In genomic region chr9:131657031-131657377, GRCh38 we compare ENCODE assay signal across 9 cellular contexts.
DNase-seq lines count a peak whose midpoint lies in the region; ATAC-seq and TF ChIP-seq lines count a peak whose summit lies in the region.
"Had no signal": no experiment of that assay in that cellular context is flagged by ENCODE, and none has a peak within 500 bp of the region (broad histone marks: within the 10 kb centered on the region; RNA-seq: fewer than 3 reads in every experiment).

No MANE protein-coding gene starts in this region.

- 72% methylated on average over 4 of the region's 9 CpGs for WGBS in right lobe of liver (ENCODE audit: insufficient coverage, low coverage, low lambda C conversion rate, missing lambda C conversion rate)

- peak overlapping the region; percentile 83 to 95 (median 88) for H3K27ac Mint-ChIP-seq in CD4-positive, CD25-positive, alpha-beta regulatory T cell
- H3K27ac Mint-ChIP-seq in activated CD4-positive, alpha-beta T cell treated with anti-CD3 and anti-CD28 coated beads, Interleukin-2, amount 10 ng/mL, durations not matched to agents 24 days and 14 days = peak overlapping the region; percentile 94

- ATAC-seq in CD4-positive, CD25-positive, alpha-beta regulatory T cell (ENCODE audit: low read depth in 2 of 2) = peak; percentile 36 to 48
- ATAC-seq in GM21825 (IDR thresholded peaks at IDR 0.05; ENCODE audit: unreplicated experiment) (peak; percentile 25), right lobe of liver (no peak)

- intact Hi-C loops in activated CD4-positive, alpha-beta T cell treated with anti-CD3 and anti-CD28 coated beads, Interleukin-2, amount 10 ng/mL, durations not matched to agents 24 days and 14 days (cut with micrococcal nuclease) = no loop called here
- intact Hi-C loops in right lobe of liver (cut with DNase I) = loop anchor here in 1 of 2 donors (10.0 kb wide), 1 partner anchor 78 kb away; no protein-coding TSS in a partner anchor

- peak in 2 of 3 donors; percentile 35 to 66 for DNase-seq in CD4-positive, CD25-positive, alpha-beta regulatory T cell
- peak; percentile 72 for DNase-seq in activated CD4-positive, alpha-beta T cell treated with anti-CD3 and anti-CD28 coated beads, Interleukin-2, amount 10 ng/mL, durations not matched to agents 24 days and 14 days
- DNase-seq in right lobe of liver = no peak
- no peak for DNase-seq in AML-193 (lab: John Stamatoyannopoulos, UW)
- no peak for DNase-seq in GM13976 (ENCODE audit: low spot score)
- DNase-seq in kidney tubule cell (ENCODE audit: low spot score) = no peak
- DNase-seq in NCI-H2081 (lab: John Stamatoyannopoulos, UW) = no peak
- DNase-seq: SK-N-SH had no signal

- peak overlapping the region; percentile 70 for H3K27ac ChIP-seq in CD4-positive, CD25-positive, alpha-beta regulatory T cell (ENCODE audit: insufficient read depth, low read length, poor library complexity, severe bottlenecking)
- H3K27ac ChIP-seq in right lobe of liver = peak overlapping the region; percentile 5 to 98 (median 24)

- no peak for TF ChIP-seq CTCF in right lobe of liver (IDR thresholded peaks at IDR 0.05)
- no peak for TF ChIP-seq CTCF in GM13976 (IDR thresholded peaks at IDR 0.05; ENCODE audit: borderline replicate concordance, control extremely low read depth, extremely low read depth, insufficient read depth, missing control alignments)

- no peaks in the 10 kb centered on the region for H3K36me3 Mint-ChIP-seq in CD4-positive, CD25-positive, alpha-beta regulatory T cell
- peaks cover 18% of the 10 kb centered on the region for H3K36me3 Mint-ChIP-seq in activated CD4-positive, alpha-beta T cell treated with anti-CD3 and anti-CD28 coated beads, Interleukin-2, amount 10 ng/mL, durations not matched to agents 24 days and 14 days (ENCODE audit: low read depth)

- no peak for TF ChIP-seq POLR2A in right lobe of liver (IDR thresholded peaks at IDR 0.05)

- no peaks in the 10 kb centered on the region for H3K27me3 ChIP-seq in CD4-positive, CD25-positive, alpha-beta regulatory T cell (ENCODE audit: control insufficient read depth, insufficient read depth, low read length)
- no peaks in the 10 kb centered on the region for H3K27me3 ChIP-seq in right lobe of liver

- H3K4me1 ChIP-seq in CD4-positive, CD25-positive, alpha-beta regulatory T cell (ENCODE audit: control insufficient read depth, insufficient read depth, low read length, poor library complexity, severe bottlenecking) = peaks cover 48% of the 10 kb centered on the region
- H3K4me1 ChIP-seq in right lobe of liver = peaks cover 0 to 36% (median 17%) of the 10 kb centered on the region in 4 donors

- in situ Hi-C loops in GM13976 (cut with MboI; ENCODE audit: low sequenced_read_pairs, unreplicated experiment) = no loop called here

- H3K4me3 ChIP-seq in CD4-positive, CD25-positive, alpha-beta regulatory T cell (ENCODE audit: low read depth, low read length) = peak overlapping the region; percentile 62
- H3K4me3 ChIP-seq in right lobe of liver = no peak overlapping the region

- H3K9me3 ChIP-seq in CD4-positive, CD25-positive, alpha-beta regulatory T cell (ENCODE audit: control insufficient read depth in 2 of 2, low read length in 2 of 2) = no peaks in the 10 kb centered on the region
- no peaks in the 10 kb centered on the region for H3K9me3 ChIP-seq in right lobe of liver
- H3K9me3 ChIP-seq: SK-N-SH had no signal

- no peaks in the 10 kb centered on the region for H3K9me3 Mint-ChIP-seq in CD4-positive, CD25-positive, alpha-beta regulatory T cell
- no peaks in the 10 kb centered on the region for H3K9me3 Mint-ChIP-seq in activated CD4-positive, alpha-beta T cell treated with anti-CD3 and anti-CD28 coated beads, Interleukin-2, amount 10 ng/mL, durations not matched to agents 24 days and 14 days

- H3K4me1 Mint-ChIP-seq in CD4-positive, CD25-positive, alpha-beta regulatory T cell = peaks cover 33 to 68% (median 53%) of the 10 kb centered on the region in 4 donors
- H3K4me1 Mint-ChIP-seq in activated CD4-positive, alpha-beta T cell treated with anti-CD3 and anti-CD28 coated beads, Interleukin-2, amount 10 ng/mL, durations not matched to agents 24 days and 14 days = peaks cover 68% of the 10 kb centered on the region

- no peaks in the 10 kb centered on the region for H3K36me3 ChIP-seq in CD4-positive, CD25-positive, alpha-beta regulatory T cell (ENCODE audit: control insufficient read depth, insufficient read depth, low read length)
- no peaks in the 10 kb centered on the region for H3K36me3 ChIP-seq in right lobe of liver

- H3K27me3 Mint-ChIP-seq in CD4-positive, CD25-positive, alpha-beta regulatory T cell = no peaks in the 10 kb centered on the region
- H3K27me3 Mint-ChIP-seq in activated CD4-positive, alpha-beta T cell treated with anti-CD3 and anti-CD28 coated beads, Interleukin-2, amount 10 ng/mL, durations not matched to agents 24 days and 14 days = no peaks in the 10 kb centered on the region

- H3K4me3 Mint-ChIP-seq in CD4-positive, CD25-positive, alpha-beta regulatory T cell = peak overlapping the region; percentile 13 to 72 (median 53)
- peak overlapping the region; percentile 77 for H3K4me3 Mint-ChIP-seq in activated CD4-positive, alpha-beta T cell treated with anti-CD3 and anti-CD28 coated beads, Interleukin-2, amount 10 ng/mL, durations not matched to agents 24 days and 14 days

Comparison
In these comparisons a context has a peak if more than half of its experiments do, and no peak if none do; other contexts are left out.
1. ATAC-seq: peak in CD4-positive, CD25-positive, alpha-beta regulatory T cell (2 of 2) and GM21825 (single experiment); none in right lobe of liver (0 of 4).
2. DNase-seq: peak in CD4-positive, CD25-positive, alpha-beta regulatory T cell (2 of 3) and activated CD4-positive, alpha-beta T cell treated with anti-CD3 and anti-CD28 coated beads, Interleukin-2, amount 10 ng/mL, durations not matched to agents 24 days and 14 days (single experiment); none in right lobe of liver (0 of 3), AML-193 (0 of 2), GM13976 (single experiment), kidney tubule cell (single experiment) and NCI-H2081 (0 of 2).